Comparison of ENCODE assay signal across 8 cellular contexts in the genomic region with DNA sequence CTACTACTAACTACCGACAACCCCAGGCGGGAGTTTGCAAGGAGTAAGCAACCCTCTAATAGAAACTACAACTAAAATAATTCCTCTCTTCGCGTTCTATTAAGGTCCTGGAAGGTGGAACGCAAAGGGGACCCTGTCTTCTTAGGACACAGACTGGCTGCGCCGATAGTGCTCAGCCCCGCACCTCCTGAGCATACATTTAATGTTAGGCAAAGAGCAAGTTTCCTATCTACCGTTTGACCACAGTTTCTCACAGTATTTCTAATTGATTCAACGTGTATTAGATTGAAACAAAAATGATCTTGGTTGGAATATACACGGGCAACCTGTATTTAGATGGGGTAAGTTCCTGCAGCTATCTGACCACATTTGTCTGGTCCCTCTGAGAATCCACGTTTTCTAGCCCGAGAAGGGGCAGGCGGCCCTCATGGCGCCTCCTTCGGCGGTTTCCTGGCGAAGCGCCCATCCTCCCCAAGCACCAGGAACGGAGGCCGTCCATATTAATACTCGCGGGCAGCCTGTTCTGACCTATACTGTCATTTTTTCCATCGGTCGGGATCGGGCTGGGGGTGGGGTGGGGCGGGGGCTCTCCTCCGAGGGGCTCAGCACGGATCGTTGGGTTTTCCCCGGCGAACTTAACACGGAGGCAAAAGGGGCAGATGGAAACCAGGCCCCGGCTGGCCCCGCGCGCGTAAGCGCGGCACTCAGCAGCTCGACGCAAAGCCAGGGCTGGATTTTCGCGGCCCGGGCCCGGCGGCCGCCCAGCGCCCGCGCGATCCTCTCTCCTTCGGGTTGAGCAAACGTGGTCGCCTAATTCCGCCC.
DNase-seq lines count a peak whose midpoint lies in the region; ATAC-seq and TF ChIP-seq lines count a peak whose summit lies in the region.

No MANE protein-coding gene starts in this region.

- DNase-seq in EH (ENCODE audit: low read depth) (peak; percentile 60), RWPE1 (ENCODE audit: low spot score) (no peak), kidney epithelial cell (ENCODE audit: low read depth) (no peak), midbrain (lab: John Stamatoyannopoulos, UW) (no peak), NCI-H187 (lab: John Stamatoyannopoulos, UW) (no peak)
- peak; percentile 60 for DNase-seq in stimulated activated CD4-positive, alpha-beta T cell treated with anti-CD3 and anti-CD28 coated beads, Interleukin-4, amount 100 ng/mL, for 24 hours

- CTCF ChIA-PET in RWPE1 (lab: Yijun Ruan, JAX): no interaction called here

- peak overlapping the region; percentile 49 for H3K4me3 ChIP-seq in kidney epithelial cell (ENCODE audit: low read depth, low read length)

- H3K4me3 Mint-ChIP-seq in brain: peak overlapping the region; percentile 55 to 88 (median 82)

- POLR2A ChIA-PET in RWPE1 (lab: Yijun Ruan, JAX; ENCODE audit: low non-redundant PET): interaction anchor here (0.5 to 0.6 kb wide), 2 partner anchors 59 to 182 kb away, joined by 3 to 4 read pairs; no protein-coding TSS in a partner anchor

- peaks cover 0 to 29% (median 4%) of the 10 kb centered on the region in 5 experiments for H3K9me3 Mint-ChIP-seq in brain

- peaks cover 5% of the 10 kb centered on the region for H3K36me3 Mint-ChIP-seq in brain

- H3K36me3 ChIP-seq in kidney epithelial cell (ENCODE audit: control insufficient read depth, insufficient read depth, low read length): no peaks in the 10 kb centered on the region

- H3K4me1 Mint-ChIP-seq in brain: peaks cover 41% of the 10 kb centered on the region

- peaks cover 55% of the 10 kb centered on the region for H3K27me3 Mint-ChIP-seq in brain

- no peak for TF ChIP-seq CTCF in RWPE1 (conservative IDR thresholded peaks at IDR 0.05; ENCODE audit: low read depth)
- TF ChIP-seq CTCF in brain (conservative IDR thresholded peaks at IDR 0.05): peak in 1 of 2 experiments; percentile 29
- no peak for TF ChIP-seq CTCF in kidney epithelial cell (IDR thresholded peaks at IDR 0.05; ENCODE audit: insufficient read depth, low read length, poor library complexity, severe bottlenecking)

- peak overlapping the region in 4 of 5 experiments; percentile 41 to 97 (median 94) for H3K27ac Mint-ChIP-seq in brain

- peak overlapping the region; percentile 88 for H3K27ac ChIP-seq in RWPE1

- peaks cover 11% of the 10 kb centered on the region for H3K27me3 ChIP-seq in kidney epithelial cell (ENCODE audit: control insufficient read depth, insufficient read depth, low read length)

- ATAC-seq in HG02840 (IDR thresholded peaks at IDR 0.05; ENCODE audit: low FRiP score, unreplicated experiment): peak; percentile 16

Comparison
In these comparisons a context has a peak if more than half of its experiments do, and no peak if none do; other contexts are left out.
1. DNase-seq: peak in EH (single experiment) and stimulated activated CD4-positive, alpha-beta T cell treated with anti-CD3 and anti-CD28 coated beads, Interleukin-4, amount 100 ng/mL, for 24 hours (single experiment); none in RWPE1 (single experiment), kidney epithelial cell (single experiment), midbrain (single experiment) and NCI-H187 (0 of 2).